Comparison of ENCODE assay signal across 2 cellular contexts in genomic region chr16:50673496-50674275, GRCh38.
TF ChIP-seq lines count a peak whose summit lies in the region.

No MANE protein-coding gene starts in this region.

TF ChIP-seq in GM23338, 12 proteins besides CTCF, POLR2A, EP300 and RAD21:
- TF ChIP-seq NANOG (IDR thresholded peaks at IDR 0.05; ENCODE audit: borderline replicate concordance): no peak
- no peak for TF ChIP-seq POLR2AphosphoS5 (IDR thresholded peaks at IDR 0.05; ENCODE audit: low read depth)
- no peak for TF ChIP-seq ETS1 (IDR thresholded peaks at IDR 0.05)
- no peak for TF ChIP-seq ZNF331 (CRISPR knock-in tag; IDR thresholded peaks at IDR 0.05; ENCODE audit: low read depth)
- TF ChIP-seq EZH2phosphoT487 (IDR thresholded peaks at IDR 0.05; ENCODE audit: unreplicated experiment): no peak
- no peak for TF ChIP-seq JUNB (IDR thresholded peaks at IDR 0.05; ENCODE audit: unreplicated experiment)
- TF ChIP-seq EZH2 (IDR thresholded peaks at IDR 0.05; ENCODE audit: low read depth, unreplicated experiment): no peak
- TF ChIP-seq CREB1 (CRISPR knock-in tag; IDR thresholded peaks at IDR 0.05; ENCODE audit: low read depth): no peak
- TF ChIP-seq ZNF114 (CRISPR knock-in tag; IDR thresholded peaks at IDR 0.05): no peak
- no peak for TF ChIP-seq STAT1 (IDR thresholded peaks at IDR 0.05; ENCODE audit: unreplicated experiment)
- no peak for TF ChIP-seq REST (IDR thresholded peaks at IDR 0.05; ENCODE audit: unreplicated experiment)
- TF ChIP-seq ZNF462 (CRISPR knock-in tag; IDR thresholded peaks at IDR 0.05): no peak

TF ChIP-seq in H1, 55 proteins besides CTCF, POLR2A, EP300 and RAD21:
- TF ChIP-seq KDM5A (IDR thresholded peaks at IDR 0.05; ENCODE audit: low read length): no peak
- no peak for TF ChIP-seq CBX8 (IDR thresholded peaks at IDR 0.05; ENCODE audit: borderline replicate concordance, low read depth, low read length)
